9 cellular contexts compared by ENCODE assay signal in the genomic region with DNA sequence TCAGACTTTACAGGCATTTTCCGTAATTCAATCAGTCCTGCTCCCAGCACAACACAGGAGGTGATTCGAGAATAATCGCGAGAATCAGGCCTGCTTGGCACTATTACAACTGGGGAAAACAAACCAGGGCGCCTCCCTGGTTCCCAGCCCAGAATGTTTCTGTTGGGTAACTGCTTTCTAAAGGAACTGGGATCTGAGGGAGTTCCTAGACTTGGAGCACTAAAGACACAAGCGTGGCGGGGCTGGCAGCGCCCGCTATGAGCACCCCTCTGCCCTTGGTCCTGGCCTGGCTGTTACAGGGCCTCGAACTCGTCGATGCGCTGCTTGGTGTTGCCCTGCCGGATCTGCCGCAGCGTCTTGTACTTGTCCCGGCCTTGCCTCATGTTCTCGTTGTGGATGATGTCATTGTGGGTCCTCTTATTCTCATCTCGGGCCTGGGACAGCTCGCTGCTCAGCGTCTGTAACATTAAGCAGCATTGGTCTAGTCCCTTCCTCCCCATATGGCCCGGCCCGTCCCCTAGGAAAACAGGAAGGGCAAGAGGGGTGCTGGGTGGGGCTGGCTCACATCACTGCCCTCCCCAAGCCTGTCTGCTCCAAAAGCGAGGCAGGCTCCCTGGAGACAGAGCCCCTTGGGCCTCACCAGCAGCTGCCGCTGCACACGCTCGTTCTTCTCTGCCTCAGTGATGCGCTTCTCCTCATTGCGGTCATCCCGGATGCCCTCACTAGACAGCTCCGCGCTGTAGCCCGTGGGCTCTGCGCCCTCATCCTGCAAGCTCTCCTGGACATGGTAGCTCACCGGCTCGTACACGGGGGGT. TPM values are rescaled to one million over a fixed set of nuclear protein-coding genes. Genes with fewer than 3 reads are reported as not detected.
DNase-seq lines count a peak whose midpoint lies in the region; ATAC-seq and TF ChIP-seq lines count a peak whose summit lies in the region.
"Had no signal": no experiment of that assay in that cellular context is flagged by ENCODE, and none has a peak within 500 bp of the region (broad histone marks: within the 10 kb centered on the region; RNA-seq: fewer than 3 reads in every experiment).

No MANE protein-coding gene starts in this region.

- no peak overlapping the region for H3K4me3 Mint-ChIP-seq in activated CD8-positive, alpha-beta memory T cell treated with anti-CD3 and anti-CD28 coated beads, Interleukin-2, amount 10 ng/mL, durations not matched to agents 7 days and 5 days

- CTCF ChIA-PET in activated CD8-positive, alpha-beta memory T cell treated with anti-CD3 and anti-CD28 coated beads, Interleukin-2, amount 10 ng/mL, durations not matched to agents 7 days and 5 days (lab: Charles Lee) = interaction anchor here (1.6 to 2.7 kb wide), 2 partner anchors 60 to 206 kb away, joined by 3 to 8 read pairs; no protein-coding TSS in a partner anchor

- H3K9me3 Mint-ChIP-seq in activated CD8-positive, alpha-beta memory T cell treated with anti-CD3 and anti-CD28 coated beads, Interleukin-2, amount 10 ng/mL, durations not matched to agents 7 days and 5 days (ENCODE audit: low read depth) = no peaks in the 10 kb centered on the region

- TF ChIP-seq CTCF in coronary artery (IDR thresholded peaks at IDR 0.05) = no peak

- H3K27ac ChIP-seq in coronary artery = no peak overlapping the region

- no peak for ATAC-seq in activated CD8-positive, alpha-beta memory T cell treated with anti-CD3 and anti-CD28 coated beads, Interleukin-2, amount 10 ng/mL, durations not matched to agents 7 days and 5 days
- ATAC-seq in HG03159 (IDR thresholded peaks at IDR 0.05; ENCODE audit: unreplicated experiment) = no peak

- H3K27me3 Mint-ChIP-seq in activated CD8-positive, alpha-beta memory T cell treated with anti-CD3 and anti-CD28 coated beads, Interleukin-2, amount 10 ng/mL, durations not matched to agents 7 days and 5 days = no peaks in the 10 kb centered on the region

- peak overlapping the region; percentile 20 for H3K27ac Mint-ChIP-seq in activated CD8-positive, alpha-beta memory T cell treated with anti-CD3 and anti-CD28 coated beads, Interleukin-2, amount 10 ng/mL, durations not matched to agents 7 days and 5 days

- peaks cover 70% of the 10 kb centered on the region for H3K36me3 Mint-ChIP-seq in activated CD8-positive, alpha-beta memory T cell treated with anti-CD3 and anti-CD28 coated beads, Interleukin-2, amount 10 ng/mL, durations not matched to agents 7 days and 5 days

- H3K4me1 Mint-ChIP-seq in activated CD8-positive, alpha-beta memory T cell treated with anti-CD3 and anti-CD28 coated beads, Interleukin-2, amount 10 ng/mL, durations not matched to agents 7 days and 5 days = no peaks in the 10 kb centered on the region

- no peak overlapping the region for H3K4me3 ChIP-seq in coronary artery
- H3K4me3 ChIP-seq: upper lobe of left lung had no signal

- DNase-seq in activated CD8-positive, alpha-beta memory T cell treated with anti-CD3 and anti-CD28 coated beads, Interleukin-2, amount 10 ng/mL, durations not matched to agents 7 days and 5 days = no peak
- no peak for DNase-seq in activated CD8-positive, alpha-beta memory T cell treated with anti-CD3 and anti-CD28 coated beads for 24 hours
- DNase-seq in M059J (ENCODE audit: low read depth) = peak; percentile 40
- peak; percentile 46 for DNase-seq in coronary artery (ENCODE audit: low spot score)
- peak; percentile 47 for DNase-seq in putamen (ENCODE audit: low spot score)
- DNase-seq in DMS153 (lab: John Stamatoyannopoulos, UW) = no peak
- DNase-seq in NOMO-1 treated with DMSO at 0.1 percent for 48 hours (lab: John Stamatoyannopoulos, UW; ENCODE audit: unreplicated experiment) = no peak

RNA-seq across cellular contexts. Expression of gene EZR, which starts 52.3 kb away (rescaled TPM):
- 100 to 1,000 TPM; 187 to 214 TPM for total RNA-seq in activated CD8-positive, alpha-beta memory T cell treated with anti-CD3 and anti-CD28 coated beads, Interleukin-2, amount 10 ng/mL, durations not matched to agents 7 days and 5 days
- 139 and 224 TPM in 2 replicates for total RNA-seq in M059J (2014; rRNA removed; shearing (Covaris generic))

Comparison
In these comparisons a context has a peak if more than half of its experiments do, and no peak if none do; other contexts are left out.
1. DNase-seq: peak in M059J (single experiment), coronary artery (single experiment) and putamen (single experiment); none in activated CD8-positive, alpha-beta memory T cell treated with anti-CD3 and anti-CD28 coated beads, Interleukin-2, amount 10 ng/mL, durations not matched to agents 7 days and 5 days (single experiment), activated CD8-positive, alpha-beta memory T cell treated with anti-CD3 and anti-CD28 coated beads for 24 hours (single experiment), DMS153 (single experiment) and NOMO-1 treated with DMSO at 0.1 percent for 48 hours (single experiment).